ENCODE assay signal across 28 cellular contexts in genomic region chr17:30031214-30031869, GRCh38.
DNase-seq lines count a peak whose midpoint lies in the region; ATAC-seq, FAIRE-seq and TF ChIP-seq lines count a peak whose summit lies in the region.
"Had no signal": no experiment of that assay in that cellular context is flagged by ENCODE, and none has a peak within 500 bp of the region (broad histone marks: within the 10 kb centered on the region; RNA-seq: fewer than 3 reads in every experiment).

No MANE protein-coding gene starts in this region.

- ATAC-seq in A549 (no peak), HG02610 (IDR thresholded peaks at IDR 0.05; ENCODE audit: unreplicated experiment) (peak; percentile 41), GM23338 (no peak)
- ATAC-seq: gastrocnemius medialis, lower lobe of right lung had no signal

- CTCF ChIA-PET in A549 (lab: Yijun Ruan, JAX): interaction anchor here (0.9 to 9.5 kb wide), 8 partner anchors 9 to 223 kb away, joined by 3 to 122 read pairs (median 5); no protein-coding TSS in a partner anchor

- no peaks in the 10 kb centered on the region for H3K9me3 ChIP-seq in A549
- H3K9me3 ChIP-seq: esophagus squamous epithelium, gastrocnemius medialis, lower lobe of right lung, sigmoid colon had no signal

- H3K9me3 Mint-ChIP-seq in GM23338: peaks cover 3% of the 10 kb centered on the region; the same call in 2 of the 3 replicates
- H3K9me3 Mint-ChIP-seq: activated naive CD4-positive, alpha-beta T cell treated with anti-CD3 and anti-CD28 coated beads, Interleukin-2, amount 10 ng/mL, durations not matched to agents 7 days and 5 days; activated T-cell treated with anti-CD3 and anti-CD28 coated beads, Interleukin-2, amount 50 U/mL, for 72 hours; CD14-positive monocyte; neural crest cell had no signal

- no peaks in the 10 kb centered on the region for H3K4me1 Mint-ChIP-seq in GM23338
- H3K4me1 Mint-ChIP-seq: activated naive CD4-positive, alpha-beta T cell treated with anti-CD3 and anti-CD28 coated beads, Interleukin-2, amount 10 ng/mL, durations not matched to agents 7 days and 5 days; CD14-positive monocyte; neural crest cell had no signal

- FAIRE-seq in A549 (lab: Jason Lieb, UNC): peak; percentile 28

- TF ChIP-seq POLR2A in A549 (IDR thresholded peaks at IDR 0.05; ENCODE audit: low read length): no peak

- no peaks in the 10 kb centered on the region for H3K79me2 ChIP-seq in GM23338 (replicated peaks; ENCODE audit: insufficient read depth)

- H3K9me2 ChIP-seq in GM23338 (ENCODE audit: insufficient read depth): no peaks in the 10 kb centered on the region

- no peak for TF ChIP-seq EP300 in A549 (IDR thresholded peaks at IDR 0.05)

- H3K36me3 Mint-ChIP-seq in GM23338 (ENCODE audit: low read depth): peaks cover 2% of the 10 kb centered on the region; the same call in 1 of the 3 replicates
- H3K36me3 Mint-ChIP-seq: activated naive CD4-positive, alpha-beta T cell treated with anti-CD3 and anti-CD28 coated beads, Interleukin-2, amount 10 ng/mL, durations not matched to agents 7 days and 5 days; CD14-positive monocyte had no signal

- POLR2A ChIA-PET in A549 (lab: Yijun Ruan, JAX): no interaction called here

- no peak overlapping the region for H3K4me3 Mint-ChIP-seq in GM23338
- H3K4me3 Mint-ChIP-seq: activated naive CD4-positive, alpha-beta T cell treated with anti-CD3 and anti-CD28 coated beads, Interleukin-2, amount 10 ng/mL, durations not matched to agents 7 days and 5 days; activated T-cell treated with anti-CD3 and anti-CD28 coated beads, Interleukin-2, amount 50 U/mL, for 72 hours; CD14-positive monocyte; neural crest cell had no signal

- no peak overlapping the region for H3K27ac Mint-ChIP-seq in GM23338
- H3K27ac Mint-ChIP-seq: activated naive CD4-positive, alpha-beta T cell treated with anti-CD3 and anti-CD28 coated beads, Interleukin-2, amount 10 ng/mL, durations not matched to agents 7 days and 5 days; activated T-cell treated with anti-CD3 and anti-CD28 coated beads, Interleukin-2, amount 50 U/mL, for 72 hours; CD14-positive monocyte had no signal

- no peaks in the 10 kb centered on the region for H3K36me3 ChIP-seq in GM06990 (ENCODE audit: control insufficient read depth, insufficient read depth, low read length)
- H3K36me3 ChIP-seq in GM23338 (ENCODE audit: insufficient read depth): no peaks in the 10 kb centered on the region
- H3K36me3 ChIP-seq: cardiac muscle cell, esophagus squamous epithelium, gastrocnemius medialis, lower lobe of right lung, sigmoid colon had no signal

- H2AFZ ChIP-seq in GM23338: no peak overlapping the region

- H3K4me3 ChIP-seq in A549 (no peak overlapping the region), GM06990 (replicated peaks; ENCODE audit: low read depth, low read length) (no peak overlapping the region), GM23338 (no peak overlapping the region)
- H3K4me3 ChIP-seq: cardiac muscle cell, coronary artery, esophagus squamous epithelium, gastrocnemius medialis, lower lobe of right lung, sigmoid colon had no signal

- TF ChIP-seq CTCF in A549 (IDR thresholded peaks at IDR 0.05) (no peak), GM06990 (IDR thresholded peaks at IDR 0.05; ENCODE audit: insufficient read depth, low read length, poor library complexity, severe bottlenecking) (no peak), GM23338 (conservative IDR thresholded peaks at IDR 0.05; ENCODE audit: low read depth in 2 of 2) (no peak)

- H3K4me1 ChIP-seq in A549 (no peaks in the 10 kb centered on the region), GM23338 (ENCODE audit: insufficient read depth) (no peaks in the 10 kb centered on the region)
- H3K4me1 ChIP-seq: esophagus squamous epithelium, gastrocnemius medialis, lower lobe of right lung, sigmoid colon had no signal

- peaks cover 2% of the 10 kb centered on the region for H3K27me3 Mint-ChIP-seq in GM23338 (ENCODE audit: insufficient read depth, low read depth, poor library complexity)

- H3K4me2 ChIP-seq in A549 (no peak overlapping the region), GM23338 (no peak overlapping the region)

- no peak for TF ChIP-seq RAD21 in A549 (conservative IDR thresholded peaks at IDR 0.05 in 1 of 2, IDR thresholded peaks at IDR 0.05 in 1 of 2)

- WGBS in A549 (ENCODE audit: missing lambda C conversion rate): 53% methylated on average over 4 of the region's 4 CpGs

- no peaks in the 10 kb centered on the region for H4K20me1 ChIP-seq in GM23338 (replicated peaks; ENCODE audit: insufficient read depth)

- no peaks in the 10 kb centered on the region for H3F3A ChIP-seq in GM23338 (replicated peaks; ENCODE audit: low read depth)

- H3K27ac ChIP-seq in A549: no peak overlapping the region
- H3K27ac ChIP-seq in GM23338 (ENCODE audit: low read depth): no peak overlapping the region
- H3K27ac ChIP-seq: cardiac muscle cell, coronary artery, esophagus squamous epithelium, gastrocnemius medialis, lower lobe of right lung, sigmoid colon had no signal

- no peaks in the 10 kb centered on the region for H3K27me3 ChIP-seq in GM06990 (replicated peaks; ENCODE audit: control insufficient read depth, insufficient read depth, low read length)
- no peaks in the 10 kb centered on the region for H3K27me3 ChIP-seq in GM23338 (ENCODE audit: insufficient read depth)
- H3K27me3 ChIP-seq: cardiac muscle cell, esophagus squamous epithelium, gastrocnemius medialis, sigmoid colon had no signal

- no peak for DNase-seq in A549 (ENCODE audit: low read depth in 1 of 2, low spot score in 1 of 2)
- DNase-seq in GM06990 (ENCODE audit: extremely low read depth, insufficient read length): peak; percentile 41
- peak; percentile 1 for DNase-seq in iris pigment epithelial cell (ENCODE audit: low read depth)
- DNase-seq in NCI-H2196 (lab: John Stamatoyannopoulos, UW; ENCODE audit: unreplicated experiment): no peak
- no peak for DNase-seq in DMS153 treated with DMSO at 0.1 percent for 48 hours (lab: John Stamatoyannopoulos, UW; ENCODE audit: unreplicated experiment)
- DNase-seq in germinal center (ENCODE audit: low spot score): no peak
- DNase-seq in GM23338 (ENCODE audit: low spot score): no peak
- DNase-seq: activated naive CD4-positive, alpha-beta T cell treated with anti-CD3 and anti-CD28 coated beads, Interleukin-2, amount 10 ng/mL, durations not matched to agents 7 days and 5 days; activated T-cell treated with anti-CD3 and anti-CD28 coated beads, Interleukin-2, amount 50 U/mL, for 72 hours; DMS153; esophagus squamous epithelium; gastrocnemius medialis; HCEC 1CT; hypothalamus; IMR-90; islet precursor cell; lower lobe of right lung; NCI-H1436 treated with DMSO at 0.1 percent for 48 hours; NCI-H2171 treated with DMSO at 0.1 percent for 48 hours; NCI-H526 treated with DMSO at 0.1 percent for 48 hours; sigmoid colon; stimulated activated CD4-positive, alpha-beta T cell treated with anti-CD3 and anti-CD28 coated beads, Interleukin-15, amount 100 ng/mL, for 24 hours; trophoblast cell had no signal

TF ChIP-seq in A549, 52 proteins besides CTCF, POLR2A, EP300 and RAD21:
- TF ChIP-seq PHF8 (IDR thresholded peaks at IDR 0.05; ENCODE audit: borderline replicate concordance, low read depth) (no peak), RNF2 (IDR thresholded peaks at IDR 0.05; ENCODE audit: borderline replicate concordance, low read depth) (no peak)
- TF ChIP-seq, protein P1, sequence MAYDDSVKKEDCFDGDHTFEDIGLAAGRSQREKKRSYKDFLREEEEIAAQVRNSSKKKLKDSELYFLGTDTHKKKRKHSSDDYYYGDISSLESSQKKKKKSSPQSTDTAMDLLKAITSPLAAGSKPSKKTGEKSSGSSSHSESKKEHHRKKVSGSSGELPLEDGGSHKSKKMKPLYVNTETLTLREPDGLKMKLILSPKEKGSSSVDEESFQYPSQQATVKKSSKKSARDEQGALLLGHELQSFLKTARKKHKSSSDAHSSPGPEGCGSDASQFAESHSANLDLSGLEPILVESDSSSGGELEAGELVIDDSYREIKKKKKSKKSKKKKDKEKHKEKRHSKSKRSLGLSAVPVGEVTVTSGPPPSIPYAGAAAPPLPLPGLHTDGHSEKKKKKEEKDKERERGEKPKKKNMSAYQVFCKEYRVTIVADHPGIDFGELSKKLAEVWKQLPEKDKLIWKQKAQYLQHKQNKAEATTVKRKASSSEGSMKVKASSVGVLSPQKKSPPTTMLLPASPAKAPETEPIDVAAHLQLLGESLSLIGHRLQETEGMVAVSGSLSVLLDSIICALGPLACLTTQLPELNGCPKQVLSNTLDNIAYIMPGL (CRISPR knock-in tag; IDR thresholded peaks at IDR 0.05; ENCODE audit: borderline replicate concordance): no peak

Comparison
In these comparisons a context has a peak if more than half of its experiments do, and no peak if none do; other contexts are left out.
1. DNase-seq: peak in GM06990 (single experiment) and iris pigment epithelial cell (single experiment); none in A549 (0 of 2), NCI-H2196 (single experiment), DMS153 treated with DMSO at 0.1 percent for 48 hours (single experiment), germinal center (single experiment) and GM23338 (single experiment).